ENCODE assay signal across 12 cellular contexts in the genomic region with DNA sequence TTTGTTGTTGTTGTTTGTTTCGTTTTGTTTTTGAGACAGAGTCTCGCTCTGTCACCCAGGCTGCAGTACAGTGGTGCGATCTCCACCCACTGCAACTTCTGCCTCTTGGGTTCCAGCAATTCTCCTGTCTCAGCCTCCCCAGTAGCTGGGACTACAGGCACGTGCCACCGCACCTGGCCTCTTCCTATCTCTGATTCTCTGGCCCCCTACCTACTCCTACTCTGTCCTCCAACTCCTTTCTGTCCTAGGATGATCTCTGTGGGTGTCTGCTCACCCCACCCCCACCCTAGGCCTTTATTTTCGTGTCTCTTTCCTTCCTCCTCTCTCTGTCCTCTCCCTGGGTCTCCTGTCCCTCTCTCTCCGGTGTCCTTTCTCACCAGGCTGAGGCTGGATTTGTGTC. TPM values are rescaled to one million over a fixed set of nuclear protein-coding genes. Genes with fewer than 3 reads are reported as not detected.
DNase-seq lines count a peak whose midpoint lies in the region; TF ChIP-seq lines count a peak whose summit lies in the region.
"Had no signal": no experiment of that assay in that cellular context is flagged by ENCODE, and none has a peak within 500 bp of the region (broad histone marks: within the 10 kb centered on the region; RNA-seq: fewer than 3 reads in every experiment).

No MANE protein-coding gene starts in this region.

- H3K36me3 Mint-ChIP-seq in Calu3 (ENCODE audit: insufficient read depth, unreplicated experiment) (peaks cover 66% of the 10 kb centered on the region), osteocyte (ENCODE audit: unreplicated experiment) (peaks cover 11% of the 10 kb centered on the region)

- peaks cover 35% of the 10 kb centered on the region for H3K79me2 ChIP-seq in MM.1S (ENCODE audit: low read length)

- H3F3A ChIP-seq in MM.1S (ENCODE audit: insufficient read depth, low read length), result peaks cover 19% of the 10 kb centered on the region

- H3K27me3 Mint-ChIP-seq in Calu3 (ENCODE audit: unreplicated experiment), result no peaks in the 10 kb centered on the region
- no peaks in the 10 kb centered on the region for H3K27me3 Mint-ChIP-seq in osteocyte (ENCODE audit: unreplicated experiment)

- H3K36me3 ChIP-seq in MM.1S (replicated peaks; ENCODE audit: insufficient read depth, low read length), result no peaks in the 10 kb centered on the region
- peaks cover 0 to 18% of the 10 kb centered on the region in 2 donors for H3K36me3 ChIP-seq in duodenal mucosa (ENCODE audit: control insufficient read depth in 1 of 2, insufficient read depth in 2 of 2, low read length in 2 of 2)

- H3K9ac ChIP-seq in MM.1S (ENCODE audit: low read length), result peak overlapping the region; percentile 5; the same call in 1 of the 2 replicates
- H3K9ac ChIP-seq in duodenal mucosa (ENCODE audit: low read depth in 1 of 2, low read length in 2 of 2), result peak overlapping the region; percentile 32 to 93

- peak overlapping the region; percentile 96 for H3K4me3 Mint-ChIP-seq in Calu3 (ENCODE audit: low read depth, unreplicated experiment)
- H3K4me3 Mint-ChIP-seq in osteocyte (ENCODE audit: unreplicated experiment), result peak overlapping the region; percentile 97

- DNase-seq in Calu3, result no peak
- no peak for DNase-seq in MM.1S
- no peak for DNase-seq in osteocyte (ENCODE audit: extremely low spot score, unreplicated experiment)
- no peak for DNase-seq in inferior parietal cortex (ENCODE audit: extremely low spot score)
- no peak for DNase-seq in NCI-H345 (lab: John Stamatoyannopoulos, UW)
- no peak for DNase-seq in erythroblast (lab: John Stamatoyannopoulos, UW)
- DNase-seq in cerebellum (ENCODE audit: low spot score), result no peak
- DNase-seq: activated CD4-positive, alpha-beta T cell treated with anti-CD3 and anti-CD28 coated beads, Interleukin-2, amount 50 U/mL, for 4 hours; esophagus squamous epithelium; NCI-H2227 treated with DMSO at 0.1 percent for 48 hours had no signal

- CTCF ChIA-PET in Calu3 (lab: Charles Lee), result interaction anchor here (0.6 kb wide), 1 partner anchor 30 kb away, joined by 7 read pairs; no protein-coding TSS in a partner anchor

- intact Hi-C loops in Calu3 (cut with micrococcal nuclease; ENCODE audit: unreplicated experiment), result loop anchor here (5.0 kb wide), 1 partner anchor 192 kb away; the partner anchor contains the start of genes RRAS and SCAF1

- H3K4me2 ChIP-seq in MM.1S (ENCODE audit: low read depth, low read length), result peak overlapping the region; percentile 80

- TF ChIP-seq POLR2A in erythroblast (IDR thresholded peaks at IDR 0.05; ENCODE audit: low read length), result no peak

- H3K4me1 ChIP-seq in MM.1S (ENCODE audit: low read length), result peaks cover 12% of the 10 kb centered on the region; the same call in 1 of the 2 replicates
- H3K4me1 ChIP-seq in duodenal mucosa (ENCODE audit: control insufficient read depth in 1 of 2, insufficient read depth in 2 of 2, low read length in 2 of 2), result peaks cover 13 to 15% of the 10 kb centered on the region in 2 donors

- H3K27ac Mint-ChIP-seq in Calu3 (ENCODE audit: unreplicated experiment), result no peak overlapping the region
- peak overlapping the region; percentile 29 for H3K27ac Mint-ChIP-seq in osteocyte (ENCODE audit: unreplicated experiment)

- no peaks in the 10 kb centered on the region for H3K9me3 Mint-ChIP-seq in Calu3 (ENCODE audit: low read depth, unreplicated experiment)
- H3K9me3 Mint-ChIP-seq in osteocyte (ENCODE audit: unreplicated experiment), result no peaks in the 10 kb centered on the region

- H3K4me1 Mint-ChIP-seq in Calu3 (ENCODE audit: low read depth, unreplicated experiment) (peaks cover 24% of the 10 kb centered on the region), osteocyte (ENCODE audit: unreplicated experiment) (peaks cover 30% of the 10 kb centered on the region)

- no peak overlapping the region for H2AFZ ChIP-seq in MM.1S (ENCODE audit: low read length)

- H3K9me3 ChIP-seq in MM.1S (replicated peaks; ENCODE audit: insufficient read depth, low read length) (no peaks in the 10 kb centered on the region), duodenal mucosa (ENCODE audit: control insufficient read depth in 1 of 2, low read length in 2 of 2) (no peaks in the 10 kb centered on the region)
- H3K9me3 ChIP-seq: esophagus squamous epithelium had no signal

- H3K9me2 ChIP-seq in MM.1S (replicated peaks; ENCODE audit: insufficient read depth, low read length), result no peaks in the 10 kb centered on the region

- BruUV-seq in Calu3 (replicated peaks; lab: Mats Ljungman, UMichigan), result no TSS peak

- TF ChIP-seq CTCF in Calu3 (IDR thresholded peaks at IDR 0.05; ENCODE audit: unreplicated experiment) (no peak), MM.1S (IDR thresholded peaks at IDR 0.05; ENCODE audit: low read length) (no peak), osteocyte (IDR thresholded peaks at IDR 0.05) (no peak)

- H3K27ac ChIP-seq in MM.1S (ENCODE audit: low read length), result no peak overlapping the region
- no peak overlapping the region for H3K27ac ChIP-seq in duodenal mucosa (ENCODE audit: low read depth, low read length)

- H4K20me1 ChIP-seq in MM.1S (ENCODE audit: insufficient read depth, low read length), result no peaks in the 10 kb centered on the region

- H3K4me3 ChIP-seq in MM.1S (ENCODE audit: low read length) (0 out of 2 replicates have a peak overlapping the region, but pooled peaks have one; percentile 5), duodenal mucosa (ENCODE audit: low read depth in 1 of 2, low read length in 2 of 2) (peak overlapping the region; percentile 42 to 96)

- H3K27me3 ChIP-seq in MM.1S (replicated peaks; ENCODE audit: insufficient read depth, low read length) (no peaks in the 10 kb centered on the region), duodenal mucosa (ENCODE audit: control insufficient read depth in 1 of 2, insufficient read depth in 2 of 2, low read length in 2 of 2) (no peaks in the 10 kb centered on the region)
- H3K27me3 ChIP-seq: esophagus squamous epithelium had no signal

RNA-seq across cellular contexts. Expression of gene PIH1D1, which starts 1.2 kb away (rescaled TPM):
- total RNA-seq in Calu3 (2022), result 127 and 141 TPM in 2 replicates
- 80.2 and 84.5 TPM in 2 replicates for total RNA-seq in osteocyte
- 32.2 TPM for total RNA-seq in cerebellum

RNA-seq across cellular contexts. Expression of gene ALDH16A1, which starts 2.6 kb away (rescaled TPM):
- total RNA-seq in Calu3 (2022) (34.4 and 36.1 TPM in 2 replicates), osteocyte (31.8 and 34.0 TPM in 2 replicates), cerebellum (6.4 TPM)

RNA-seq across cellular contexts. Expression of gene SLC17A7, which starts 9.1 kb away (rescaled TPM):
- total RNA-seq in Calu3 (2022) (not detected in 2 replicates), osteocyte (0.34 and 0.54 TPM in 2 replicates), cerebellum (3.8 TPM)

RNA-seq across cellular contexts. Expression of gene FLT3LG, which starts 23.6 kb away (rescaled TPM):
- 4.8 and 7.1 TPM in 2 replicates for total RNA-seq in Calu3 (2022)
- total RNA-seq in osteocyte, result 10.8 and 11.3 TPM in 2 replicates
- total RNA-seq in cerebellum, result 0.36 TPM

RNA-seq across cellular contexts. Expression of gene GFY, which starts 25.2 kb away (rescaled TPM):
- total RNA-seq in Calu3 (2022) (not detected in 2 replicates), osteocyte (not detected in 2 replicates), cerebellum (not detected)
- total RNA-seq: esophagus squamous epithelium, ureter had no signal
